In genomic region chr4:104491396-104491821, GRCh38 we compare ENCODE assay signal across 8 cellular contexts. TPM values are rescaled to one million over a fixed set of nuclear protein-coding genes. Genes with fewer than 3 reads are reported as not detected.
DNase-seq lines count a peak whose midpoint lies in the region; ATAC-seq, FAIRE-seq and TF ChIP-seq lines count a peak whose summit lies in the region.

No MANE protein-coding gene starts in this region.

- ATAC-seq in GM18907 (IDR thresholded peaks at IDR 0.05; ENCODE audit: unreplicated experiment) (peak; percentile 28), HG03045 (IDR thresholded peaks at IDR 0.05; ENCODE audit: unreplicated experiment) (peak; percentile 35), RWPE2 (ENCODE audit: low read depth) (no peak), GM12878 (peak; percentile 4)

- 0 out of 4 replicates have a peak, but pooled peaks of 1 of the 2 experiments have one; percentile 15 for TF ChIP-seq EP300 in GM12878 (IDR thresholded peaks at IDR 0.05; ENCODE audit: borderline replicate concordance in 1 of 2, control insufficient read depth in 1 of 2, low read depth in 2 of 2, low read length in 2 of 2)

- peaks cover 56% of the 10 kb centered on the region for H3K79me2 ChIP-seq in GM12878 (ENCODE audit: control insufficient read depth, insufficient read depth, low read length)

- in situ Hi-C loops in GM12878 (cut with MboI), result loop anchor here (10.0 kb wide), 1 partner anchor 373 kb away; no protein-coding TSS in a partner anchor

- no peaks in the 10 kb centered on the region for H4K20me1 ChIP-seq in GM12878 (ENCODE audit: control insufficient read depth, insufficient read depth)

- H3K27me3 ChIP-seq in BE2C (no peaks in the 10 kb centered on the region), RWPE2 (ENCODE audit: insufficient read depth, poor library complexity, severe bottlenecking) (peaks cover 52% of the 10 kb centered on the region), GM12878 (replicated peaks in 1 of 2; ENCODE audit: control insufficient read depth in 2 of 2, insufficient read depth in 2 of 2, low read length in 1 of 2) (no peaks in the 10 kb centered on the region), iPS-20b (ENCODE audit: insufficient read depth, low read length) (peaks cover 24% of the 10 kb centered on the region; the same call in 1 of the 2 replicates)

- H3K9ac ChIP-seq in GM12878 (ENCODE audit: control insufficient read depth, insufficient read depth, low read length) (peak overlapping the region; percentile 82), iPS-20b (ENCODE audit: low read depth, low read length) (peak overlapping the region; percentile 81; the same call in 1 of the 2 replicates)

- H3K4me1 ChIP-seq in BE2C (peaks cover 18% of the 10 kb centered on the region), RWPE2 (ENCODE audit: insufficient read depth, poor library complexity, severe bottlenecking) (peaks cover 4% of the 10 kb centered on the region), GM12878 (ENCODE audit: control insufficient read depth, insufficient read depth, low read length) (peaks cover 16% of the 10 kb centered on the region), iPS-20b (ENCODE audit: insufficient read depth, low read length) (peaks cover 38% of the 10 kb centered on the region)

- intact Hi-C loops in GM12878 (cut with micrococcal nuclease; ENCODE audit: unreplicated experiment), result loop anchor here (5.0 to 10.0 kb wide), 7 partner anchors 251 to 1664 kb away; partner anchors contain the start of genes PPA2, TET2 and UBE2D3

- TF ChIP-seq CTCF in BE2C (IDR thresholded peaks at IDR 0.05; ENCODE audit: low read depth, low read length) (no peak), RWPE2 (IDR thresholded peaks at IDR 0.05; ENCODE audit: poor library complexity, severe bottlenecking) (no peak), GM12878 (IDR thresholded peaks at IDR 0.05 in 2 of 3, conservative IDR thresholded peaks at IDR 0.05 in 1 of 3; ENCODE audit: control insufficient read depth in 2 of 3, extremely low read depth in 1 of 3, insufficient read depth in 1 of 3, low read depth in 3 of 3, low read length in 3 of 3) (0 out of 6 replicates have a peak, but pooled peaks of 1 of the 3 experiments have one; percentile 6)

- TF ChIP-seq POLR2A in GM12878 (IDR thresholded peaks at IDR 0.05; ENCODE audit: low read depth, low read length), result peak; percentile 73

- RAD21 ChIA-PET in GM12878 (lab: Charles Lee; ENCODE audit: unreplicated experiment), result interaction anchor here (0.9 to 1.5 kb wide), 4 partner anchors 22 to 366 kb away, joined by 3 to 5 read pairs (median 4); no protein-coding TSS in a partner anchor

- H3K4me3 ChIP-seq in BE2C (ENCODE audit: low read depth, low read length) (peak overlapping the region; percentile 93), RWPE2 (ENCODE audit: severe bottlenecking) (peak overlapping the region; percentile 35), GM12878 (peak overlapping the region; percentile 84; the same call in 1 of the 2 replicates), iPS-20b (ENCODE audit: low read length) (peak overlapping the region; percentile 97), skin epidermis (peak overlapping the region; percentile 31 to 59 (median 35))

- SMC1A ChIA-PET in GM12878 (lab: Charles Lee; ENCODE audit: uncharacterized antibody, unreplicated experiment), result interaction anchor here (1.0 kb wide), 1 partner anchor 18 kb away, joined by 3 read pairs; no protein-coding TSS in a partner anchor

- CTCF ChIA-PET in GM12878 (lab: Yijun Ruan, JAX), result interaction anchor here (0.7 to 1.1 kb wide), 2 partner anchors 9 to 369 kb away, joined by 3 read pairs; no protein-coding TSS in a partner anchor

- H3K36me3 ChIP-seq in BE2C (no peaks in the 10 kb centered on the region), RWPE2 (ENCODE audit: low read depth) (no peaks in the 10 kb centered on the region), GM12878 (ENCODE audit: control insufficient read depth in 2 of 2, insufficient read depth in 2 of 2, low read length in 1 of 2) (no peaks in the 10 kb centered on the region), iPS-20b (ENCODE audit: insufficient read depth, low read depth, low read length) (no peaks in the 10 kb centered on the region)

- POLR2A ChIA-PET in GM12878 (lab: Charles Lee), result interaction anchor here (0.5 to 1.4 kb wide), 3 partner anchors 29 to 368 kb away, joined by 3 read pairs; no protein-coding TSS in a partner anchor

- no peak for FAIRE-seq in GM12878 (lab: Jason Lieb, UNC)

- H2AFZ ChIP-seq in GM12878 (ENCODE audit: control insufficient read depth, low read depth, low read length), result peak overlapping the region; percentile 77

- no peaks in the 10 kb centered on the region for H3K9me3 ChIP-seq in BE2C
- no peaks in the 10 kb centered on the region for H3K9me3 ChIP-seq in RWPE2 (ENCODE audit: severe bottlenecking)
- no peaks in the 10 kb centered on the region for H3K9me3 ChIP-seq in GM12878 (replicated peaks; ENCODE audit: control insufficient read depth, insufficient read depth, low read length)
- H3K9me3 ChIP-seq in iPS-20b (ENCODE audit: insufficient read depth, low read depth, low read length), result no peaks in the 10 kb centered on the region

- no peak for TF ChIP-seq RAD21 in GM12878 (IDR thresholded peaks at IDR 0.05; ENCODE audit: insufficient read depth, low read depth, low read length)

- H3K4me2 ChIP-seq in GM12878 (ENCODE audit: control insufficient read depth, insufficient read depth), result no peak overlapping the region; the same call in 1 of the 2 replicates

- 0% methylated on average over 26 of the region's 50 CpGs for WGBS in GM12878 (ENCODE audit: insufficient coverage, insufficient replicate concordance, low lambda C conversion rate, missing lambda C conversion rate)

- DNase-seq in BE2C (peak; percentile 71), RWPE2 (ENCODE audit: low spot score) (no peak), GM12878 (ENCODE audit: low read depth, low spot score) (no peak), NCI-H187 (lab: John Stamatoyannopoulos, UW) (no peak)

- H3K27ac ChIP-seq in RWPE2 (ENCODE audit: poor library complexity, severe bottlenecking) (no peak overlapping the region), GM12878 (ENCODE audit: control insufficient read depth, insufficient read depth) (peak overlapping the region; percentile 91), iPS-20b (ENCODE audit: low read length) (no peak overlapping the region), skin epidermis (peak overlapping the region in 6 of 21 experiments; percentile 29 to 77 (median 42))

- BruUV-seq in GM12878 (replicated peaks; lab: Mats Ljungman, UMichigan), result no TSS peak

TF ChIP-seq in GM12878, 131 proteins besides CTCF, POLR2A, EP300 and RAD21 (continues in another document):
- TF ChIP-seq BACH1 (IDR thresholded peaks at IDR 0.05; ENCODE audit: borderline replicate concordance) (peak; percentile 17; the same call in 1 of the 2 replicates), YY1 (IDR thresholded peaks at IDR 0.05; ENCODE audit: low read depth, low read length) (peak; percentile 61; the same call in 1 of the 2 replicates), CREM (IDR thresholded peaks at IDR 0.05; ENCODE audit: low read depth) (peak; percentile 12; the same call in 1 of the 2 replicates), ZBTB11 (CRISPR knock-in tag; IDR thresholded peaks at IDR 0.05) (no peak)

RNA-seq across cellular contexts. Expression of gene CXXC4, which starts 3.3 kb away (rescaled TPM):
- 12.3 TPM for polyA plus RNA-seq in BE2C (2012; ENCODE audit: insufficient read depth, insufficient read length, low read depth)
- total RNA-seq in GM12878 (2013; cell fraction: nucleolus; rRNA removed), result 16.2 and 18.9 TPM in 2 replicates
- total RNA-seq in GM12878 (2014; rRNA removed) (7.4 and 9.8 TPM in 2 replicates), GM12878 (2014; rRNA removed; fragmentation: Illumina TruSeq; extraction: Trizol) (10.8 and 12.1 TPM in 2 replicates), GM12878 (2021) (11.1 and 12.0 TPM in 2 replicates)
- 1.3 TPM for polyA plus RNA-seq in GM12878 (2011; ENCODE audit: low read depth)
- polyA plus RNA-seq in GM12878 (2011; rRNA removed) (8.2 and 11.1 TPM in 2 replicates), GM12878 (2014; fragmentation: Illumina TruSeq; extraction: Trizol) (10.8 and 13.2 TPM in 2 replicates), GM12878 (2014; fragmentation: Nextera tagmentation; extraction: Ambion mirVana) (10 to 100 TPM in 1 of 2 experiments, 1 to 10 TPM in 1; 4.2 to 17.0 TPM), GM12878 (2014; rRNA removed) (6.1 and 6.2 TPM in 2 replicates), GM12878 (2016; fragmentation: Nextera tagmentation; extraction: Ambion mirVana) (1 to 10 TPM; 6.4 to 7.4 TPM)
- polyA plus RNA-seq in GM12878 (2011; cell fraction: cytosol; rRNA removed), result 2.6 and 2.9 TPM in 2 replicates
- polyA plus RNA-seq in GM12878 (2011; cell fraction: nucleus; rRNA removed), result 10.5 and 11.0 TPM in 2 replicates
- polyA plus RNA-seq in GM12878 (2012), result 2.8 and 3.5 TPM in 2 replicates
- 6.9 and 8.4 TPM in 2 replicates for polyA minus RNA-seq in GM12878 (2011; rRNA and poly(A)+ RNA removed)
- polyA minus RNA-seq in GM12878 (2011; cell fraction: cytosol; rRNA and poly(A)+ RNA removed), result 4.3 and 4.8 TPM in 2 replicates
- polyA minus RNA-seq in GM12878 (2011; cell fraction: nucleus; rRNA and poly(A)+ RNA removed), result 7.5 and 14.7 TPM in 2 replicates

Comparison
In these comparisons a context has a peak if more than half of its experiments do, and no peak if none do; other contexts are left out.
1. H3K4me3 ChIP-seq: peak in every context shown above with its lines; median percentile 97 in iPS-20b; 93 in BE2C; 84 in GM12878; 35 in RWPE2; 35 in skin epidermis.